In genomic region chr15:100856847-100857246, GRCh38 we compare ENCODE assay signal across 16 cellular contexts. TPM values are rescaled to one million over a fixed set of nuclear protein-coding genes. Genes with fewer than 3 reads are reported as not detected.
"Had no signal": no experiment of that assay in that cellular context is flagged by ENCODE, and none has a peak within 500 bp of the region (broad histone marks: within the 10 kb centered on the region; RNA-seq: fewer than 3 reads in every experiment).

No MANE protein-coding gene starts in this region.

- ATAC-seq: esophagus mucosa; heart left ventricle; naive thymus-derived CD4-positive, alpha-beta T cell; psoas muscle; right lobe of liver; stimulated activated naive B cell treated with anti-CD40 and anti-IgM and Interleukin-4, amounts not matched to agents 10 μg/mL and 1 μg/mL and 100 μg/mL, for 72 hours; stimulated activated naive CD8-positive, alpha-beta T cell treated with anti-CD3 and anti-CD28 coated beads, Interleukin-15, amount 100 ng/mL, for 72 hours had no signal

- H3K4me1 ChIP-seq: heart left ventricle, psoas muscle, right lobe of liver had no signal

- H3K4me3 ChIP-seq: heart left ventricle, psoas muscle, right lobe of liver, testis, tibial nerve had no signal

- H3K27me3 ChIP-seq: right lobe of liver, testis, tibial nerve had no signal

- H3K9me3 ChIP-seq: neutrophil, psoas muscle, right lobe of liver, testis had no signal

- DNase-seq: effector memory CD4-positive, alpha-beta T cell; heart left ventricle; hypothalamus; mesendoderm; naive thymus-derived CD4-positive, alpha-beta T cell; psoas muscle; retina; right lobe of liver; stimulated activated CD4-positive, alpha-beta T cell treated with anti-CD3 and anti-CD28 coated beads, Interleukin-2, amount 100 ng/mL, for 24 hours; stimulated activated CD4-positive, alpha-beta T cell treated with anti-CD3 and anti-CD28 coated beads, Interleukin-4, amount 100 ng/mL, for 4 hours; stimulated activated naive B cell treated with anti-CD40 and anti-IgM and Interleukin-4, amounts not matched to agents 10 μg/mL and 1 μg/mL and 100 μg/mL, for 72 hours; stimulated activated naive CD8-positive, alpha-beta T cell treated with anti-CD3 and anti-CD28 coated beads, Interleukin-15, amount 100 ng/mL, for 72 hours; testis had no signal

- H3K36me3 Mint-ChIP-seq: stimulated activated naive B cell treated with anti-CD40 and anti-IgM and Interleukin-4, amounts not matched to agents 10 μg/mL and 1 μg/mL and 100 μg/mL, for 72 hours had no signal

- H3K27me3 Mint-ChIP-seq: stimulated activated naive B cell treated with anti-CD40 and anti-IgM and Interleukin-4, amounts not matched to agents 10 μg/mL and 1 μg/mL and 100 μg/mL, for 72 hours; stimulated activated naive CD8-positive, alpha-beta T cell treated with anti-CD3 and anti-CD28 coated beads, Interleukin-15, amount 100 ng/mL, for 72 hours had no signal

- H3K36me3 ChIP-seq: heart left ventricle, neutrophil, right lobe of liver, tibial nerve had no signal

- H3K27ac Mint-ChIP-seq: naive thymus-derived CD4-positive, alpha-beta T cell; stimulated activated naive B cell treated with anti-CD40 and anti-IgM and Interleukin-4, amounts not matched to agents 10 μg/mL and 1 μg/mL and 100 μg/mL, for 72 hours; stimulated activated naive CD8-positive, alpha-beta T cell treated with anti-CD3 and anti-CD28 coated beads, Interleukin-15, amount 100 ng/mL, for 72 hours had no signal

- H3K4me1 Mint-ChIP-seq: naive thymus-derived CD4-positive, alpha-beta T cell; stimulated activated naive CD8-positive, alpha-beta T cell treated with anti-CD3 and anti-CD28 coated beads, Interleukin-15, amount 100 ng/mL, for 72 hours had no signal

- H3K4me3 Mint-ChIP-seq: naive thymus-derived CD4-positive, alpha-beta T cell; stimulated activated naive B cell treated with anti-CD40 and anti-IgM and Interleukin-4, amounts not matched to agents 10 μg/mL and 1 μg/mL and 100 μg/mL, for 72 hours; stimulated activated naive CD8-positive, alpha-beta T cell treated with anti-CD3 and anti-CD28 coated beads, Interleukin-15, amount 100 ng/mL, for 72 hours had no signal

- H3K27ac ChIP-seq: heart left ventricle, neutrophil, psoas muscle, right lobe of liver, testis, tibial nerve had no signal

RNA-seq across cellular contexts. Expression of gene ALDH1A3, which starts 22.8 kb away (rescaled TPM):
- total RNA-seq: naive thymus-derived CD4-positive, alpha-beta T cell had no signal
